Comparison of ENCODE assay signal across 18 cellular contexts in the genomic region with DNA sequence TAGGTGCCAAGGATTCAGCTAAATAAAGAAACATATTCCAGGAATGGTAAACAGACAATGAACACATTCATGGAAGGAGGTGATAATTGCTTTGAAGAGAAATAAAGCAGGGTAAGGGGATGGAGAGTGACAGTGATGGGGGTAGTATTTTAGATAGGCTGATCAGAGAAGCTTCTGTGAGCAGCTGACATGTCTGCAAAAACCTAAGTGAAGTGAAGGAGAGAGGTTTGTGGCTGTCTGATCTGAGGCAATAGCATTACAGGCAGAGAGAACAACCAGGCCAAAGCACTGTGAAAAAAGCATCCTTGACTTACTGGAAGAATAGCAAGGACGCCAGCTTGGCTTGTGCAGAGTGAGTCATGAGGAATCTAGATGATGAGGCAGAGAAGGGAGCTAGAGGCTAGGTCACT.
DNase-seq lines count a peak whose midpoint lies in the region; ATAC-seq and TF ChIP-seq lines count a peak whose summit lies in the region.
"Had no signal": no experiment of that assay in that cellular context is flagged by ENCODE, and none has a peak within 500 bp of the region (broad histone marks: within the 10 kb centered on the region; RNA-seq: fewer than 3 reads in every experiment).

No MANE protein-coding gene starts in this region.

- H3K27me3 Mint-ChIP-seq in HFFc6 (ENCODE audit: insufficient read depth) (peaks cover 8% of the 10 kb centered on the region; the same call in 1 of the 2 replicates), glutamatergic neuron (ENCODE audit: unreplicated experiment) (peaks cover 4% of the 10 kb centered on the region), progenitor cell of endocrine pancreas (peaks cover 3% of the 10 kb centered on the region)
- H3K27me3 Mint-ChIP-seq: activated CD8-positive, alpha-beta memory T cell treated with anti-CD3 and anti-CD28 coated beads, Interleukin-2, amount 10 ng/mL, durations not matched to agents 7 days and 5 days; stimulated activated naive CD8-positive, alpha-beta T cell treated with anti-CD3 and anti-CD28 coated beads, Interleukin-15, Interleukin-2, amounts not matched to agents 100 ng/mL and 50 ng/mL, for 24 hours had no signal

- in situ Hi-C loops in GM13976 (cut with MboI; ENCODE audit: low sequenced_read_pairs, unreplicated experiment): no loop called here

- WGBS in testis, 2 donors: 39 to 61% methylated on average over 1 of the region's 1 CpG

- no peak for ATAC-seq in GM21515 (IDR thresholded peaks at IDR 0.05; ENCODE audit: unreplicated experiment)
- ATAC-seq: activated CD8-positive, alpha-beta memory T cell treated with anti-CD3 and anti-CD28 coated beads, Interleukin-2, amount 10 ng/mL, durations not matched to agents 7 days and 5 days; activated naive CD4-positive, alpha-beta T cell treated with anti-CD3 and anti-CD28 coated beads, Interleukin-2, amount 50 U/mL, for 72 hours had no signal

- no peak overlapping the region for H3K27ac Mint-ChIP-seq in HFFc6
- H3K27ac Mint-ChIP-seq in glutamatergic neuron (ENCODE audit: unreplicated experiment): no peak overlapping the region
- no peak overlapping the region for H3K27ac Mint-ChIP-seq in progenitor cell of endocrine pancreas
- H3K27ac Mint-ChIP-seq: activated CD8-positive, alpha-beta memory T cell treated with anti-CD3 and anti-CD28 coated beads, Interleukin-2, amount 10 ng/mL, durations not matched to agents 7 days and 5 days; activated naive CD4-positive, alpha-beta T cell treated with anti-CD3 and anti-CD28 coated beads, Interleukin-2, amount 50 U/mL, for 72 hours; stimulated activated naive CD8-positive, alpha-beta T cell treated with anti-CD3 and anti-CD28 coated beads, Interleukin-15, Interleukin-2, amounts not matched to agents 100 ng/mL and 50 ng/mL, for 24 hours had no signal

- H3K27me3 ChIP-seq in testis: no peaks in the 10 kb centered on the region
- H3K27me3 ChIP-seq: pancreas had no signal

- H3K9me3 Mint-ChIP-seq in HFFc6 (no peaks in the 10 kb centered on the region), glutamatergic neuron (ENCODE audit: unreplicated experiment) (no peaks in the 10 kb centered on the region), progenitor cell of endocrine pancreas (ENCODE audit: low read depth) (no peaks in the 10 kb centered on the region)

- H3K27ac ChIP-seq in testis: no peak overlapping the region
- H3K27ac ChIP-seq: pancreas had no signal

- intact Hi-C loops in testis (cut with DNase I; ENCODE audit: low total_unique reads): no loop called here

- H3K4me1 Mint-ChIP-seq in HFFc6 (ENCODE audit: low read depth): peaks cover 29% of the 10 kb centered on the region
- H3K4me1 Mint-ChIP-seq in glutamatergic neuron (ENCODE audit: low read depth, unreplicated experiment): no peaks in the 10 kb centered on the region
- H3K4me1 Mint-ChIP-seq in progenitor cell of endocrine pancreas (ENCODE audit: low read depth): peaks cover 2% of the 10 kb centered on the region
- H3K4me1 Mint-ChIP-seq: activated CD8-positive, alpha-beta memory T cell treated with anti-CD3 and anti-CD28 coated beads, Interleukin-2, amount 10 ng/mL, durations not matched to agents 7 days and 5 days had no signal

- H3K4me3 ChIP-seq in choroid plexus epithelial cell (ENCODE audit: low read depth, low read length) (no peak overlapping the region), testis (no peak overlapping the region)
- H3K4me3 ChIP-seq: pancreas had no signal

- TF ChIP-seq POLR2A in testis (IDR thresholded peaks at IDR 0.05): no peak

- H3K36me3 Mint-ChIP-seq in HFFc6 (ENCODE audit: low read depth) (no peaks in the 10 kb centered on the region), glutamatergic neuron (ENCODE audit: unreplicated experiment) (peaks cover 5% of the 10 kb centered on the region), progenitor cell of endocrine pancreas (ENCODE audit: insufficient read depth) (no peaks in the 10 kb centered on the region)
- H3K36me3 Mint-ChIP-seq: activated CD8-positive, alpha-beta memory T cell treated with anti-CD3 and anti-CD28 coated beads, Interleukin-2, amount 10 ng/mL, durations not matched to agents 7 days and 5 days; activated naive CD4-positive, alpha-beta T cell treated with anti-CD3 and anti-CD28 coated beads, Interleukin-2, amount 50 U/mL, for 72 hours had no signal

- H3K9me3 ChIP-seq in testis: no peaks in the 10 kb centered on the region
- H3K9me3 ChIP-seq: pancreas had no signal

- H3K36me3 ChIP-seq in testis (ENCODE audit: low read depth, missing control alignments): no peaks in the 10 kb centered on the region
- H3K36me3 ChIP-seq: pancreas had no signal

- no peaks in the 10 kb centered on the region for H3K4me1 ChIP-seq in testis
- H3K4me1 ChIP-seq: pancreas had no signal

- H3K4me3 Mint-ChIP-seq in HFFc6 (no peak overlapping the region), glutamatergic neuron (ENCODE audit: unreplicated experiment) (no peak overlapping the region), progenitor cell of endocrine pancreas (ENCODE audit: low read depth) (no peak overlapping the region)
- H3K4me3 Mint-ChIP-seq: activated CD8-positive, alpha-beta memory T cell treated with anti-CD3 and anti-CD28 coated beads, Interleukin-2, amount 10 ng/mL, durations not matched to agents 7 days and 5 days; stimulated activated naive CD8-positive, alpha-beta T cell treated with anti-CD3 and anti-CD28 coated beads, Interleukin-15, Interleukin-2, amounts not matched to agents 100 ng/mL and 50 ng/mL, for 24 hours had no signal

- TF ChIP-seq CTCF in HFFc6 (IDR thresholded peaks at IDR 0.05) (no peak), choroid plexus epithelial cell (conservative IDR thresholded peaks at IDR 0.05; ENCODE audit: low read depth, low read length) (no peak), testis (IDR thresholded peaks at IDR 0.05) (no peak), glutamatergic neuron (IDR thresholded peaks at IDR 0.05; ENCODE audit: partially characterized antibody, unreplicated experiment) (no peak), progenitor cell of endocrine pancreas (IDR thresholded peaks at IDR 0.05; ENCODE audit: unreplicated experiment) (no peak), GM13976 (IDR thresholded peaks at IDR 0.05; ENCODE audit: borderline replicate concordance, control extremely low read depth, extremely low read depth, insufficient read depth, missing control alignments) (no peak)

- DNase-seq in HFFc6 (peak; percentile 88), choroid plexus epithelial cell (ENCODE audit: low read depth) (peak; percentile 49), iris pigment epithelial cell (ENCODE audit: low read depth) (peak; percentile 72), testis (peak; percentile 28), glutamatergic neuron (no peak), progenitor cell of endocrine pancreas (ENCODE audit: low spot score, unreplicated experiment) (no peak), GM13976 (ENCODE audit: low spot score) (no peak)
- DNase-seq: activated CD8-positive, alpha-beta memory T cell treated with anti-CD3 and anti-CD28 coated beads, Interleukin-2, amount 10 ng/mL, durations not matched to agents 7 days and 5 days; COR-L47; dermis blood vessel endothelial cell; GOT3; NCI-H1092; NCI-H524 treated with DMSO at 0.1 percent for 48 hours; pancreas; stimulated activated CD4-positive, alpha-beta T cell treated with anti-CD3 and anti-CD28 coated beads, Interleukin-4, amount 100 ng/mL, for 1 hour had no signal

Comparison
In these comparisons a context has a peak if more than half of its experiments do, and no peak if none do; other contexts are left out.
1. DNase-seq: peak in HFFc6 (single experiment), choroid plexus epithelial cell (single experiment), iris pigment epithelial cell (single experiment) and testis (single experiment); none in glutamatergic neuron (single experiment), progenitor cell of endocrine pancreas (single experiment) and GM13976 (single experiment).